In the genomic region with DNA sequence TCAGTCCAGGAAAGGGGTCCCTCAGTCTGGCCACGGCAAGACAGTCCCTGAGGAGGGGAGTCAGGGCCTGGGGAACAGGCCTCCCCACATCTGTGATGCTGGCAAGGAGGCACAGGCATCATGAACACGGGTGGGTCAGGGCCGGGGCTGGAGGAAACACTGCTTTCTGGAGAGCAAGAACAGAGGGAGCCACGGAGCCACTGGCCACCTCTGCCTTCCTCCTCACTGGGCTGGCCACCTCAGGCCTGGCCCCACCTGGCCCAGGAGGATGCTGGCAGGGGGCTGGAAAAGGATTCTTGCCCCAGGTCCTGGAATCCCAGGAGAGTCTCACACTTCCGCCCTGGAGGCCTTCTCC, we compare ENCODE assay signal across 13 cellular contexts. TPM values are rescaled to one million over a fixed set of nuclear protein-coding genes. Genes with fewer than 3 reads are reported as not detected.
A peak's percentile ranks its signal among the peaks of the same experiment; 100 is the strongest.
DNase-seq lines count a peak whose midpoint lies in the region; ATAC-seq and TF ChIP-seq lines count a peak whose summit lies in the region.
"Had no signal": no experiment of that assay in that cellular context is flagged by ENCODE, and none has a peak within 500 bp of the region (broad histone marks: within the 10 kb centered on the region; RNA-seq: fewer than 3 reads in every experiment).

No MANE protein-coding gene starts in this region.

- no peak for TF ChIP-seq CTCF in sigmoid colon (IDR thresholded peaks at IDR 0.05)

- no peak overlapping the region; a peak in 1 of 20 replicates for H3K4me3 ChIP-seq in BLaER1 treated with 17β-estradiol and CSF1 and Interleukin-3, amounts not matched to agents 10 nM and 100 nM
- H3K4me3 ChIP-seq in H7 (ENCODE audit: insufficient read depth, low read depth, low read length) = no peak overlapping the region
- H3K4me3 ChIP-seq in sigmoid colon = no peak overlapping the region
- H3K4me3 ChIP-seq: SJCRH30 had no signal

- H3K9ac ChIP-seq in BLaER1 treated with 17β-estradiol and CSF1 and Interleukin-3, amounts not matched to agents 10 nM and 100 nM = peak overlapping the region in 9 of 11 experiments; percentile 40 to 71 (median 64); a peak in 14 of 22 replicates

- peak overlapping the region; percentile 85 to 94 for H3K27ac Mint-ChIP-seq in activated naive CD4-positive, alpha-beta T cell treated with anti-CD3 and anti-CD28 coated beads, Interleukin-2, amount 50 U/mL, for 72 hours
- peak overlapping the region in 2 of 6 donors; percentile 60 to 82 for H3K27ac Mint-ChIP-seq in naive B cell

- peak overlapping the region; percentile 77 to 97 (median 87) for H3K4me2 ChIP-seq in BLaER1 treated with 17β-estradiol and CSF1 and Interleukin-3, amounts not matched to agents 10 nM and 100 nM

- H3K9me3 Mint-ChIP-seq in activated naive CD4-positive, alpha-beta T cell treated with anti-CD3 and anti-CD28 coated beads, Interleukin-2, amount 50 U/mL, for 72 hours = no peaks in the 10 kb centered on the region
- H3K9me3 Mint-ChIP-seq in naive B cell = no peaks in the 10 kb centered on the region
- H3K9me3 Mint-ChIP-seq: activated B cell treated with CpG ODN at 0.5 μM for 24 hours had no signal

- DNase-seq in H7 (peak; percentile 43), naive B cell (no peak), sigmoid colon (no peak), NCI-H2107 (lab: John Stamatoyannopoulos, UW) (no peak), NCI-H1092 treated with DMSO at 0.1 percent for 48 hours (lab: John Stamatoyannopoulos, UW) (no peak), glomerular visceral epithelial cell (ENCODE audit: extremely low spot score) (no peak)
- no peak for DNase-seq in activated naive CD4-positive, alpha-beta T cell treated with anti-CD3 and anti-CD28 coated beads, Interleukin-2, amount 50 U/mL, for 72 hours (ENCODE audit: low spot score in 2 of 2)
- DNase-seq: NCI-H1105, NCI-H524 treated with DMSO at 0.1 percent for 48 hours, SJCRH30 had no signal

- H3K27me3 Mint-ChIP-seq in naive B cell = no peaks in the 10 kb centered on the region
- H3K27me3 Mint-ChIP-seq: activated B cell treated with CpG ODN at 0.5 μM for 24 hours had no signal

- no peaks in the 10 kb centered on the region for H3K36me3 Mint-ChIP-seq in activated naive CD4-positive, alpha-beta T cell treated with anti-CD3 and anti-CD28 coated beads, Interleukin-2, amount 50 U/mL, for 72 hours
- H3K36me3 Mint-ChIP-seq in naive B cell = no peaks in the 10 kb centered on the region

- peaks cover 50 to 71% (median 65%) of the 10 kb centered on the region in 10 experiments for H3K4me1 ChIP-seq in BLaER1 treated with 17β-estradiol and CSF1 and Interleukin-3, amounts not matched to agents 10 nM and 100 nM
- H3K4me1 ChIP-seq in sigmoid colon = peaks cover 0 to 27% (median 22%) of the 10 kb centered on the region in 4 donors

- TF ChIP-seq EP300 in sigmoid colon (IDR thresholded peaks at IDR 0.05) = no peak

- H3K4me1 Mint-ChIP-seq in naive B cell = peaks cover 51 to 92% (median 89%) of the 10 kb centered on the region in 3 donors

- no peak for TF ChIP-seq POLR2A in sigmoid colon (IDR thresholded peaks at IDR 0.05)

- peak overlapping the region in 9 of 11 experiments; percentile 47 to 79 (median 66); a peak in 18 of 22 replicates for H3K27ac ChIP-seq in BLaER1 treated with 17β-estradiol and CSF1 and Interleukin-3, amounts not matched to agents 10 nM and 100 nM
- H3K27ac ChIP-seq in sigmoid colon = peak overlapping the region in 1 of 4 donors; percentile 54
- H3K27ac ChIP-seq: coronary artery had no signal

- no peaks in the 10 kb centered on the region for H3K36me3 ChIP-seq in BLaER1 treated with 17β-estradiol and CSF1 and Interleukin-3, amounts not matched to agents 10 nM and 100 nM
- H3K36me3 ChIP-seq in H7 (replicated peaks; ENCODE audit: control insufficient read depth, insufficient read depth, low read length) (no peaks in the 10 kb centered on the region), sigmoid colon (no peaks in the 10 kb centered on the region)
- H3K36me3 ChIP-seq: SJCRH30 had no signal

- ATAC-seq in activated naive CD4-positive, alpha-beta T cell treated with anti-CD3 and anti-CD28 coated beads, Interleukin-2, amount 50 U/mL, for 72 hours = no peak
- ATAC-seq in naive B cell (ENCODE audit: low read depth in 2 of 2) = no peak

- 72 to 78% methylated on average over 5 of the region's 5 CpGs for WGBS in sigmoid colon, 2 donors

- H4K20me1 ChIP-seq in BLaER1 treated with 17β-estradiol and CSF1 and Interleukin-3, amounts not matched to agents 10 nM and 100 nM = peaks cover 0 to 63% (median 0%) of the 10 kb centered on the region in 11 experiments; a peak in 4 of 22 replicates

- no peaks in the 10 kb centered on the region for H3K9me3 ChIP-seq in BLaER1 treated with 17β-estradiol and CSF1 and Interleukin-3, amounts not matched to agents 10 nM and 100 nM (replicated peaks in 1 of 11)
- H3K9me3 ChIP-seq in sigmoid colon = no peaks in the 10 kb centered on the region
- H3K9me3 ChIP-seq: SJCRH30 had no signal

- peaks cover 0 to 12% (median 4%) of the 10 kb centered on the region in 11 experiments; a peak in 13 of 22 replicates for H3K27me3 ChIP-seq in BLaER1 treated with 17β-estradiol and CSF1 and Interleukin-3, amounts not matched to agents 10 nM and 100 nM
- H3K27me3 ChIP-seq in H7 (ENCODE audit: control insufficient read depth, insufficient read depth, low read length) (no peaks in the 10 kb centered on the region), sigmoid colon (peaks cover 0 to 20% (median 0%) of the 10 kb centered on the region in 3 donors)
- H3K27me3 ChIP-seq: SJCRH30 had no signal

- H3K4me3 Mint-ChIP-seq in naive B cell = peak overlapping the region in 6 of 8 donors; percentile 70 to 91 (median 83)

- intact Hi-C loops in sigmoid colon (cut with DNase I) = loop anchor here (5.0 kb wide), 1 partner anchor 47 kb away; no protein-coding TSS in a partner anchor

RNA-seq across cellular contexts. Expression of a gene that starts 15.7 kb away (rescaled TPM):
- 6.7 and 9.0 TPM in 2 replicates for total RNA-seq in H7 (2014; rRNA removed; shearing (Covaris generic))
- total RNA-seq in activated naive CD4-positive, alpha-beta T cell treated with anti-CD3 and anti-CD28 coated beads, Interleukin-2, amount 50 U/mL, for 72 hours = under 1 TPM; 0.14 to 0.62 TPM
- polyA plus RNA-seq in naive B cell (ENCODE audit: low read depth in 6 of 6) (not detected), sigmoid colon (under 1 TPM in 1 of 3 donors, not detected in 2; 0.51 TPM)
- total RNA-seq in sigmoid colon = under 1 TPM in 1 of 4 donors, not detected in 3; 0.36 TPM

RNA-seq across cellular contexts. Expression of a gene that starts 18.2 kb away (rescaled TPM):
- 19.4 and 25.1 TPM in 2 replicates for total RNA-seq in H7 (2014; rRNA removed; shearing (Covaris generic))
- total RNA-seq in activated naive CD4-positive, alpha-beta T cell treated with anti-CD3 and anti-CD28 coated beads, Interleukin-2, amount 50 U/mL, for 72 hours = 1 to 10 TPM in 1 of 2 donors, not detected in 1; 1.4 TPM
- polyA plus RNA-seq in naive B cell (ENCODE audit: low read depth in 6 of 6) = not detected
- not detected for total RNA-seq in sigmoid colon
- under 1 TPM in 1 of 3 donors, not detected in 2; 0.34 TPM for polyA plus RNA-seq in sigmoid colon
- total RNA-seq: activated B cell treated with CpG ODN at 0.5 μM for 24 hours had no signal
